Comparison of ENCODE assay signal across 10 cellular contexts in genomic region chr20:63973160-63973479, GRCh38. TPM values are rescaled to one million over a fixed set of nuclear protein-coding genes. Genes with fewer than 3 reads are reported as not detected.
DNase-seq lines count a peak whose midpoint lies in the region; ATAC-seq and TF ChIP-seq lines count a peak whose summit lies in the region.
"Had no signal": no experiment of that assay in that cellular context is flagged by ENCODE, and none has a peak within 500 bp of the region (broad histone marks: within the 10 kb centered on the region; RNA-seq: fewer than 3 reads in every experiment).

No MANE protein-coding gene starts in this region.

- no peaks in the 10 kb centered on the region for H3K9me3 ChIP-seq in CD4-positive, CD25-positive, alpha-beta regulatory T cell (ENCODE audit: control insufficient read depth in 2 of 2, low read length in 2 of 2)
- no peaks in the 10 kb centered on the region for H3K9me3 ChIP-seq in HEK293 (ENCODE audit: control insufficient read depth, insufficient read depth, low read depth, low read length)

- H3K9me3 Mint-ChIP-seq in CD4-positive, CD25-positive, alpha-beta regulatory T cell = peaks cover 0 to 2% (median 0%) of the 10 kb centered on the region in 7 donors
- H3K9me3 Mint-ChIP-seq in nephron progenitor cell = no peaks in the 10 kb centered on the region
- H3K9me3 Mint-ChIP-seq: activated CD4-positive, alpha-beta memory T cell treated with anti-CD3 and anti-CD28 coated beads for 36 hours; activated T-helper 1 cell treated with anti-CD3 and anti-CD28 coated beads, Interleukin-12 subunit alpha, Interleukin-12 subunit beta, Interleukin-2, Interleukin-4 antibody, amounts not matched to agents 30 ng/mL and 10 ng/mL and 1 ng/mL, durations not matched to agents 14 hours and 24 hours and 36 hours had no signal

- no peaks in the 10 kb centered on the region for H3K27me3 ChIP-seq in CD4-positive, CD25-positive, alpha-beta regulatory T cell (ENCODE audit: control insufficient read depth, insufficient read depth, low read length)
- peaks cover 0 to 6% (median 0%) of the 10 kb centered on the region in 45 donors for H3K27me3 ChIP-seq in dorsolateral prefrontal cortex

- no peaks in the 10 kb centered on the region for H3K27me3 Mint-ChIP-seq in CD4-positive, CD25-positive, alpha-beta regulatory T cell
- peaks cover 55% of the 10 kb centered on the region for H3K27me3 Mint-ChIP-seq in nephron progenitor cell (ENCODE audit: low read depth, poor library complexity)
- H3K27me3 Mint-ChIP-seq: activated CD4-positive, alpha-beta memory T cell treated with anti-CD3 and anti-CD28 coated beads for 36 hours had no signal

- no peak overlapping the region for H3K27ac ChIP-seq in CD4-positive, CD25-positive, alpha-beta regulatory T cell (ENCODE audit: insufficient read depth, low read length, poor library complexity, severe bottlenecking)
- H3K27ac ChIP-seq in HEK293 (ENCODE audit: extremely low read depth, low read depth, low read length) (no peak overlapping the region), dorsolateral prefrontal cortex (peak overlapping the region in 31 of 59 donors; percentile 6 to 88 (median 66))

- peaks cover 34% of the 10 kb centered on the region for H3K4me1 ChIP-seq in CD4-positive, CD25-positive, alpha-beta regulatory T cell (ENCODE audit: control insufficient read depth, insufficient read depth, low read length, poor library complexity, severe bottlenecking)
- no peaks in the 10 kb centered on the region for H3K4me1 ChIP-seq in HEK293 (ENCODE audit: control insufficient read depth, insufficient read depth, low read length)

- no peak for ATAC-seq in CD4-positive, CD25-positive, alpha-beta regulatory T cell (ENCODE audit: low read depth in 2 of 2)
- ATAC-seq in HG02938 (IDR thresholded peaks at IDR 0.05; ENCODE audit: unreplicated experiment) = no peak

- peaks cover 12% of the 10 kb centered on the region for H3K36me3 ChIP-seq in CD4-positive, CD25-positive, alpha-beta regulatory T cell (ENCODE audit: control insufficient read depth, insufficient read depth, low read length)
- H3K36me3 ChIP-seq in HEK293 (ENCODE audit: control insufficient read depth in 2 of 2, insufficient read depth in 1 of 2, low read length in 2 of 2) = peaks cover 0 to 5% of the 10 kb centered on the region in 2 experiments; a peak in 1 of 3 replicates

- CTCF ChIA-PET in HEK293 (lab: Yijun Ruan, JAX) = interaction anchor here (0.6 to 3.5 kb wide), 16 partner anchors 15 to 435 kb away, joined by 3 to 16 read pairs (median 4); partner anchors contain the start of genes PTK6 and TPD52L2

- peak overlapping the region in 2 of 4 donors; percentile 56 to 83 for H3K4me3 Mint-ChIP-seq in CD4-positive, CD25-positive, alpha-beta regulatory T cell
- H3K4me3 Mint-ChIP-seq in nephron progenitor cell = peak overlapping the region; percentile 72
- H3K4me3 Mint-ChIP-seq: activated CD4-positive, alpha-beta memory T cell treated with anti-CD3 and anti-CD28 coated beads for 36 hours; activated T-helper 1 cell treated with anti-CD3 and anti-CD28 coated beads, Interleukin-12 subunit alpha, Interleukin-12 subunit beta, Interleukin-2, Interleukin-4 antibody, amounts not matched to agents 30 ng/mL and 10 ng/mL and 1 ng/mL, durations not matched to agents 14 hours and 24 hours and 36 hours had no signal

- TF ChIP-seq CTCF in HEK293 (tag by site-specific recombination; IDR thresholded peaks at IDR 0.05) = no peak
- TF ChIP-seq CTCF in dorsolateral prefrontal cortex (IDR thresholded peaks at IDR 0.05 in 54 of 56, conservative IDR thresholded peaks at IDR 0.05 in 2 of 56; ENCODE audit: low read depth in 1 of 56, partially characterized antibody in 56 of 56) = no peak
- TF ChIP-seq CTCF in nephron progenitor cell (IDR thresholded peaks at IDR 0.05) = no peak
- no peak for TF ChIP-seq CTCF in GM20000 (IDR thresholded peaks at IDR 0.05; ENCODE audit: extremely low read depth, missing control alignments)

- H3K36me3 Mint-ChIP-seq in CD4-positive, CD25-positive, alpha-beta regulatory T cell = peaks cover 11% of the 10 kb centered on the region
- H3K36me3 Mint-ChIP-seq in nephron progenitor cell (ENCODE audit: low read depth) = no peaks in the 10 kb centered on the region

- H3K4me3 ChIP-seq in CD4-positive, CD25-positive, alpha-beta regulatory T cell (ENCODE audit: low read depth, low read length) = no peak overlapping the region
- H3K4me3 ChIP-seq in HEK293 (ENCODE audit: low read depth, low read length) = no peak overlapping the region
- H3K4me3 ChIP-seq in dorsolateral prefrontal cortex = peak overlapping the region in 5 of 59 donors; percentile 12 to 54 (median 48)

- intact Hi-C loops in dorsolateral prefrontal cortex (cut with DNase I) = loop anchor here (5.0 to 10.0 kb wide), 5 partner anchors 84 to 436 kb away; partner anchors contain the start of genes ABHD16B (in 1 of the 2), PTK6 (in 1 of the 2) and TPD52L2 (in 1 of the 2)

- POLR2A ChIA-PET in HEK293 (lab: Yijun Ruan, JAX) = interaction anchor here (0.5 to 0.6 kb wide), 2 partner anchors 34 to 435 kb away, joined by 3 read pairs; no protein-coding TSS in a partner anchor

- DNase-seq in CD4-positive, CD25-positive, alpha-beta regulatory T cell = no peak
- DNase-seq in dorsolateral prefrontal cortex = no peak
- DNase-seq in nephron progenitor cell = no peak
- no peak for DNase-seq in stimulated activated CD4-positive, alpha-beta T cell treated with anti-CD3 and anti-CD28 coated beads, Interleukin-4, amount 100 ng/mL, for 1 hour
- DNase-seq in GM20000 (ENCODE audit: low spot score) = no peak
- DNase-seq in foreskin melanocyte = no peak

- peak overlapping the region in 2 of 3 donors; percentile 62 to 82 for H3K27ac Mint-ChIP-seq in CD4-positive, CD25-positive, alpha-beta regulatory T cell
- no peak overlapping the region for H3K27ac Mint-ChIP-seq in nephron progenitor cell
- H3K27ac Mint-ChIP-seq: activated CD4-positive, alpha-beta memory T cell treated with anti-CD3 and anti-CD28 coated beads for 36 hours had no signal

- peaks cover 0 to 53% (median 27%) of the 10 kb centered on the region in 4 donors for H3K4me1 Mint-ChIP-seq in CD4-positive, CD25-positive, alpha-beta regulatory T cell
- peaks cover 22% of the 10 kb centered on the region for H3K4me1 Mint-ChIP-seq in nephron progenitor cell

TF ChIP-seq in HEK293, 187 proteins besides CTCF, POLR2A, EP300 and RAD21:
- no peak for TF ChIP-seq ZNF302 (tag by site-specific recombination; IDR thresholded peaks at IDR 0.05; ENCODE audit: low read depth)
- TF ChIP-seq ZNF121 (tag by site-specific recombination; IDR thresholded peaks at IDR 0.05) = peak; percentile 99
- TF ChIP-seq ZSCAN4 (tag by site-specific recombination; IDR thresholded peaks at IDR 0.05) = peak; percentile 42; the same call in 1 of the 2 replicates
- 0 out of 2 replicates have a peak, but pooled peaks have one; percentile 39 for TF ChIP-seq ZNF175 (tag by site-specific recombination; IDR thresholded peaks at IDR 0.05)
- TF ChIP-seq ZNF777 (tag by site-specific recombination; IDR thresholded peaks at IDR 0.05; ENCODE audit: borderline replicate concordance) = no peak
- no peak for TF ChIP-seq ZNF501 (tag by site-specific recombination; IDR thresholded peaks at IDR 0.05)
TF ChIP-seq in HEK293: peak in this region for 3.

RNA-seq across cellular contexts. Expression of gene ZNF512B, which starts 3.4 kb away (rescaled TPM):
- total RNA-seq in CD4-positive, CD25-positive, alpha-beta regulatory T cell = 21.2 TPM
- polyA plus RNA-seq in CD4-positive, CD25-positive, alpha-beta regulatory T cell = under 1 TPM; 0.41 to 0.47 (median 0.45) TPM
- total RNA-seq in dorsolateral prefrontal cortex = 10 to 100 TPM; 18.7 to 37.5 (median 26.3) TPM

RNA-seq across cellular contexts. Expression of gene SAMD10, which starts 6.3 kb away (rescaled TPM):
- total RNA-seq in CD4-positive, CD25-positive, alpha-beta regulatory T cell = 14.3 TPM
- 1 to 10 TPM; 5.9 to 8.3 (median 7.2) TPM for polyA plus RNA-seq in CD4-positive, CD25-positive, alpha-beta regulatory T cell
- 10 to 100 TPM in 38 of 120 experiments, 1 to 10 TPM in 82; 4.0 to 15.8 (median 8.8) TPM for total RNA-seq in dorsolateral prefrontal cortex

RNA-seq across cellular contexts. Expression of gene PRPF6, which starts 7.8 kb away (rescaled TPM):
- total RNA-seq in CD4-positive, CD25-positive, alpha-beta regulatory T cell = 61.8 TPM
- polyA plus RNA-seq in CD4-positive, CD25-positive, alpha-beta regulatory T cell = 10 to 100 TPM; 76.8 to 85.3 (median 80.1) TPM
- total RNA-seq in dorsolateral prefrontal cortex = 10 to 100 TPM; 41.9 to 83.8 (median 68.3) TPM

RNA-seq across cellular contexts. Expression of gene UCKL1, which starts 16.9 kb away (rescaled TPM):
- 43.0 TPM for total RNA-seq in CD4-positive, CD25-positive, alpha-beta regulatory T cell
- polyA plus RNA-seq in CD4-positive, CD25-positive, alpha-beta regulatory T cell = 10 to 100 TPM; 25.1 to 35.7 (median 31.6) TPM
- total RNA-seq in dorsolateral prefrontal cortex = 10 to 100 TPM; 22.1 to 74.1 (median 40.8) TPM

Comparison
In these comparisons a context has a peak if more than half of its experiments do, and no peak if none do; other contexts are left out.
1. H3K27ac ChIP-seq: peak in dorsolateral prefrontal cortex (31 of 59); none in CD4-positive, CD25-positive, alpha-beta regulatory T cell (single experiment) and HEK293 (single experiment).